Comparison of ENCODE assay signal across 9 cellular contexts in genomic region chr1:54016343-54017282, GRCh38. TPM values are rescaled to one million over a fixed set of nuclear protein-coding genes. Genes with fewer than 3 reads are reported as not detected.
DNase-seq lines count a peak whose midpoint lies in the region; ATAC-seq and TF ChIP-seq lines count a peak whose summit lies in the region.
"Had no signal": no experiment of that assay in that cellular context is flagged by ENCODE, and none has a peak within 500 bp of the region (broad histone marks: within the 10 kb centered on the region; RNA-seq: fewer than 3 reads in every experiment).

No MANE protein-coding gene starts in this region.

- no peak overlapping the region for H2AFZ ChIP-seq in PC-9

- H3K79me2 ChIP-seq in PC-9 (ENCODE audit: low read depth) = no peaks in the 10 kb centered on the region

- no peaks in the 10 kb centered on the region for H3K36me3 ChIP-seq in PC-9 (ENCODE audit: low read depth)

- CTCF ChIA-PET in PC-9 (lab: Charles Lee) = interaction anchor here (0.5 to 0.6 kb wide), 2 partner anchors 69 to 374 kb away, joined by 3 to 4 read pairs; no protein-coding TSS in a partner anchor

- H3K27me3 ChIP-seq in PC-9 (ENCODE audit: insufficient read depth, low read depth) = no peaks in the 10 kb centered on the region; the same call in 1 of the 2 replicates

- peaks cover 23% of the 10 kb centered on the region for H3F3A ChIP-seq in PC-9 (ENCODE audit: insufficient read depth, low read depth)

- peaks cover 38% of the 10 kb centered on the region for H3K4me1 ChIP-seq in PC-9 (replicated peaks; ENCODE audit: insufficient read depth)

- BruUV-seq in PC-9 (replicated peaks; lab: Mats Ljungman, UMichigan) = no TSS peak

- DNase-seq in NCI-H82 (lab: John Stamatoyannopoulos, UW) = peak; percentile 31
- no peak for DNase-seq in NCI-H82 treated with DMSO at 0.1 percent for 48 hours (lab: John Stamatoyannopoulos, UW; ENCODE audit: unreplicated experiment)
- peak; percentile 91 to 98 for DNase-seq in PC-9
- DNase-seq in fibroblast of villous mesenchyme (ENCODE audit: low read depth) = peak; percentile 73
- DNase-seq in type B pancreatic cell (ENCODE audit: extremely low spot score, unreplicated experiment) = no peak
- DNase-seq in T-helper 1 cell = no peak

- H3K4me1 Mint-ChIP-seq in type B pancreatic cell (ENCODE audit: unreplicated experiment) = peaks cover 24% of the 10 kb centered on the region

- peak overlapping the region; percentile 75 for H3K27ac ChIP-seq in PC-9
- H3K27ac ChIP-seq: SK-N-MC had no signal

- peak overlapping the region; percentile 61 for H3K4me2 ChIP-seq in PC-9

- no peaks in the 10 kb centered on the region for H4K20me1 ChIP-seq in PC-9 (ENCODE audit: insufficient read depth)

- no peaks in the 10 kb centered on the region for H3K36me3 Mint-ChIP-seq in type B pancreatic cell

- H3K9me3 ChIP-seq in PC-9 (ENCODE audit: insufficient read depth, low read depth) = no peaks in the 10 kb centered on the region

- H3K4me3 Mint-ChIP-seq in type B pancreatic cell = peak overlapping the region; percentile 22

- POLR2A ChIA-PET in PC-9 (lab: Charles Lee; ENCODE audit: unreplicated experiment) = interaction anchor here (0.5 to 0.8 kb wide), 5 partner anchors 71 to 940 kb away, joined by 3 to 7 read pairs (median 4); partner anchors contain the start of gene IFT25

- H3K9me3 Mint-ChIP-seq in type B pancreatic cell = no peaks in the 10 kb centered on the region

- H3K9me2 ChIP-seq in PC-9 (ENCODE audit: insufficient read depth) = no peaks in the 10 kb centered on the region

- ATAC-seq in GM18867 (IDR thresholded peaks at IDR 0.05; ENCODE audit: unreplicated experiment) = no peak
- ATAC-seq in HG03025 (IDR thresholded peaks at IDR 0.05; ENCODE audit: low FRiP score, unreplicated experiment) = no peak

- TF ChIP-seq CTCF in PC-9 (conservative IDR thresholded peaks at IDR 0.05) (no peak), fibroblast of villous mesenchyme (IDR thresholded peaks at IDR 0.05; ENCODE audit: insufficient read depth, low read depth, low read length) (no peak), type B pancreatic cell (conservative IDR thresholded peaks at IDR 0.05) (no peak)

- intact Hi-C loops in PC-9 (cut with micrococcal nuclease; ENCODE audit: unreplicated experiment) = loop anchor here (2.0 to 5.0 kb wide), 2 partner anchors 36 to 59 kb away; partner anchors contain the start of genes TCEANC2 and TMEM59

- peak overlapping the region; percentile 92 for H3K27ac Mint-ChIP-seq in type B pancreatic cell

- H3K27me3 Mint-ChIP-seq in type B pancreatic cell = no peaks in the 10 kb centered on the region

- H3K4me3 ChIP-seq in PC-9 (no peak overlapping the region), fibroblast of villous mesenchyme (ENCODE audit: low read depth, low read length) (no peak overlapping the region)
- H3K4me3 ChIP-seq: SK-N-MC had no signal

RNA-seq across cellular contexts. Expression of gene LDLRAD1, which starts 1.4 kb away (rescaled TPM):
- total RNA-seq in PC-9 (2021) (1.6 TPM in 2 replicates), fibroblast of villous mesenchyme (not detected in 2 replicates), type B pancreatic cell (ENCODE audit: low replicate concordance) (1.3 and 1.5 TPM in 2 replicates)

RNA-seq across cellular contexts. Expression of gene TMEM59, which starts 36.4 kb away (rescaled TPM):
- total RNA-seq in PC-9 (2021) (239 and 287 TPM in 2 replicates), fibroblast of villous mesenchyme (156 and 237 TPM in 2 replicates), type B pancreatic cell (ENCODE audit: low replicate concordance) (283 and 390 TPM in 2 replicates)

RNA-seq across cellular contexts. Expression of gene TCEANC2, which starts 36.8 kb away (rescaled TPM):
- 8.8 and 11.5 TPM in 2 replicates for total RNA-seq in PC-9 (2021)
- 1.9 and 3.0 TPM in 2 replicates for total RNA-seq in fibroblast of villous mesenchyme
- 5.5 and 7.6 TPM in 2 replicates for total RNA-seq in type B pancreatic cell (ENCODE audit: low replicate concordance)

Comparison
In these comparisons a context has a peak if more than half of its experiments do, and no peak if none do; other contexts are left out.
1. DNase-seq: peak in NCI-H82 (single experiment), PC-9 (2 of 2) and fibroblast of villous mesenchyme (single experiment); none in NCI-H82 treated with DMSO at 0.1 percent for 48 hours (single experiment), type B pancreatic cell (single experiment) and T-helper 1 cell (0 of 5).